17 cellular contexts compared by ENCODE assay signal in the genomic region with DNA sequence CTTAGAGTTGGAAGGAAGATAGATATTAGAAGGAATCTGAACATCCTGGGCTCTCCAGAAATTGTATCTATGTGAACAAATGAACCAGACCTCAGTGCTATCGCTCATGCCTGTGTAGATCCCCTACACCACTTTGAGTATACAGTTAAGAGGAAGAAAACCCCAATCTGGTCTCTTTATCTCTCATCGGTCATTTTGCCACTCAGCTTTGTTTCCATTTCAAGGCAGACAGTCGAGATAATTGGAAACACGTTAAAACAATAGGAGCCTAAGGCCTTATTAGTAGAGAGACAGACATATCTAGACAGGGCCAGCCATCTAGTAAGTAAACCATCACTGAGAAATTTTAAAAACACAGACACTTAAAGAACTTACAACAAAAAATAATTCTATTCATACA.
"Had no signal": no experiment of that assay in that cellular context is flagged by ENCODE, and none has a peak within 500 bp of the region (broad histone marks: within the 10 kb centered on the region; RNA-seq: fewer than 3 reads in every experiment).

No MANE protein-coding gene starts in this region.

- H3K27me3 ChIP-seq: cardiac muscle cell, gastrocnemius medialis, neutrophil, right atrium auricular region, spleen, suprapubic skin had no signal

- H3K9me3 ChIP-seq: gastrocnemius medialis, neutrophil, right atrium auricular region, spleen, suprapubic skin had no signal

- H3K4me1 ChIP-seq: right atrium auricular region had no signal

- H3K27ac ChIP-seq: cardiac muscle cell, gastrocnemius medialis, neutrophil, right atrium auricular region, suprapubic skin had no signal

- H3K4me3 ChIP-seq: cardiac muscle cell, gastrocnemius medialis, right atrium auricular region, spleen, suprapubic skin had no signal

- ATAC-seq: activated CD4-positive, alpha-beta T cell treated with anti-CD3 and anti-CD28 coated beads for 36 hours; activated CD8-positive, alpha-beta T cell treated with anti-CD3 and anti-CD28 coated beads, Interleukin-2, amount 10 ng/mL, durations not matched to agents 7 days and 5 days; gastrocnemius medialis; naive thymus-derived CD4-positive, alpha-beta T cell; T-cell had no signal

- DNase-seq: activated CD4-positive, alpha-beta T cell treated with anti-CD3 and anti-CD28 coated beads for 36 hours; activated CD8-positive, alpha-beta memory T cell treated with anti-CD3 and anti-CD28 coated beads, Interleukin-2, amount 50 U/mL, for 48 hours; activated CD8-positive, alpha-beta T cell treated with anti-CD3 and anti-CD28 coated beads, Interleukin-2, amount 10 ng/mL, durations not matched to agents 7 days and 5 days; activated naive CD4-positive, alpha-beta T cell; gastrocnemius medialis; kidney glomerular epithelial cell; naive thymus-derived CD4-positive, alpha-beta T cell; posterior cingulate gyrus; spleen; stimulated activated CD4-positive, alpha-beta T cell treated with anti-CD3 and anti-CD28 coated beads, Interleukin-1b, Interleukin-23, amount 100 ng/mL, for 48 hours; stimulated activated naive CD4-positive, alpha-beta T cell; T-cell; T1000 had no signal

- H3K36me3 ChIP-seq: cardiac muscle cell, gastrocnemius medialis, neutrophil, right atrium auricular region, spleen, suprapubic skin had no signal
